Comparison of ENCODE assay signal across 1 cellular context in genomic region chr17:14209215-14209614, GRCh38.
TF ChIP-seq lines count a peak whose summit lies in the region.

No MANE protein-coding gene starts in this region.

TF ChIP-seq in K562, 482 proteins besides CTCF, POLR2A, EP300 and RAD21 (continued from another document):
- peak; percentile 20; the same call in 1 of the 2 replicates for TF ChIP-seq HMBOX1 (IDR thresholded peaks at IDR 0.05)
- TF ChIP-seq NCOR1 (IDR thresholded peaks at IDR 0.05), result peak; percentile 51
- no peak for TF ChIP-seq STAT5B (CRISPR knock-in tag; IDR thresholded peaks at IDR 0.05)
- TF ChIP-seq ZMIZ1 (IDR thresholded peaks at IDR 0.05; ENCODE audit: low read depth in 2 of 2, low read length in 2 of 2), result 0 out of 4 replicates have a peak, but pooled peaks of 1 of the 2 experiments have one; percentile 15
- no peak for TF ChIP-seq ZBTB40 (IDR thresholded peaks at IDR 0.05)
- no peak for TF ChIP-seq ZBTB40 (CRISPR knock-in tag; IDR thresholded peaks at IDR 0.05)
